20 cellular contexts compared by ENCODE assay signal in genomic region chr15:33119263-33119662, GRCh38.
"Had no signal": no experiment of that assay in that cellular context is flagged by ENCODE, and none has a peak within 500 bp of the region (broad histone marks: within the 10 kb centered on the region; RNA-seq: fewer than 3 reads in every experiment).

No MANE protein-coding gene starts in this region.

- H3K4me3 Mint-ChIP-seq: activated naive CD8-positive, alpha-beta T cell treated with anti-CD3 and anti-CD28 coated beads, Interleukin-2, amount 10 ng/mL, durations not matched to agents 7 days and 5 days; activated T-helper 1 cell treated with anti-CD3 and anti-CD28 coated beads, Interleukin-12 subunit alpha, Interleukin-12 subunit beta, Interleukin-2, Interleukin-4 antibody, amounts not matched to agents 30 ng/mL and 10 ng/mL and 1 ng/mL, durations not matched to agents 14 hours and 24 hours and 36 hours; effector memory CD8-positive, alpha-beta T cell; naive thymus-derived CD8-positive, alpha-beta T cell; T-helper 17 cell had no signal

- H3K4me1 Mint-ChIP-seq: activated naive CD8-positive, alpha-beta T cell treated with anti-CD3 and anti-CD28 coated beads, Interleukin-2, amount 10 ng/mL, durations not matched to agents 7 days and 5 days had no signal

- H3K9me3 ChIP-seq: ascending aorta, gastrocnemius medialis, heart right ventricle, transverse colon had no signal

- H3K4me1 ChIP-seq: ascending aorta, heart right ventricle, transverse colon had no signal

- FAIRE-seq: bronchial epithelial cell had no signal

- H3K36me3 ChIP-seq: ascending aorta, gastrocnemius medialis, heart right ventricle, transverse colon had no signal

- H3K27me3 ChIP-seq: ascending aorta, gastrocnemius medialis, heart right ventricle, transverse colon had no signal

- ATAC-seq: effector memory CD8-positive, alpha-beta T cell; gastrocnemius medialis; heart right ventricle; left lobe of liver; naive thymus-derived CD8-positive, alpha-beta T cell; stimulated activated naive CD8-positive, alpha-beta T cell treated with anti-CD3 and anti-CD28 coated beads, Interleukin-15, Interleukin-2, amounts not matched to agents 100 U/mL and 50 U/mL, for 24 hours; T-helper 17 cell had no signal

- DNase-seq: activated CD4-positive, alpha-beta T cell treated with anti-CD3 and anti-CD28 coated beads, Interleukin-2, amount 50 U/mL, for 1 hour; activated CD8-positive, alpha-beta memory T cell treated with anti-CD3 and anti-CD28 coated beads for 24 hours; activated naive CD8-positive, alpha-beta T cell treated with anti-CD3 and anti-CD28 coated beads, Interleukin-2, amount 10 ng/mL, durations not matched to agents 7 days and 5 days; dermis blood vessel endothelial cell; effector memory CD8-positive, alpha-beta T cell; gastrocnemius medialis; heart right ventricle; naive thymus-derived CD8-positive, alpha-beta T cell; occipital lobe; stimulated activated CD4-positive, alpha-beta T cell treated with anti-CD3 and anti-CD28 coated beads, Interleukin-4, amount 100 ng/mL, for 4 hours; stimulated activated CD8-positive, alpha-beta memory T cell treated with anti-CD3 and anti-CD28 coated beads, Interleukin-4, amount 100 ng/mL, for 48 hours; stimulated activated naive CD8-positive, alpha-beta T cell treated with anti-CD3 and anti-CD28 coated beads, Interleukin-15, Interleukin-2, amounts not matched to agents 100 U/mL and 50 U/mL, for 24 hours; T-helper 17 cell; transverse colon had no signal

- H3K27ac Mint-ChIP-seq: activated naive CD8-positive, alpha-beta T cell treated with anti-CD3 and anti-CD28 coated beads, Interleukin-2, amount 10 ng/mL, durations not matched to agents 7 days and 5 days; activated T-helper 1 cell treated with anti-CD3 and anti-CD28 coated beads, Interleukin-12 subunit alpha, Interleukin-12 subunit beta, Interleukin-2, Interleukin-4 antibody, amounts not matched to agents 30 ng/mL and 10 ng/mL and 1 ng/mL, durations not matched to agents 14 hours and 24 hours and 36 hours; effector memory CD8-positive, alpha-beta T cell; naive thymus-derived CD8-positive, alpha-beta T cell; T-helper 17 cell had no signal

- H3K4me3 ChIP-seq: ascending aorta, gastrocnemius medialis, heart right ventricle, skin epidermis, transverse colon had no signal

- H3K27me3 Mint-ChIP-seq: activated naive CD8-positive, alpha-beta T cell treated with anti-CD3 and anti-CD28 coated beads, Interleukin-2, amount 10 ng/mL, durations not matched to agents 7 days and 5 days had no signal

- H3K36me3 Mint-ChIP-seq: activated naive CD8-positive, alpha-beta T cell treated with anti-CD3 and anti-CD28 coated beads, Interleukin-2, amount 10 ng/mL, durations not matched to agents 7 days and 5 days; naive thymus-derived CD8-positive, alpha-beta T cell had no signal

- H3K9me3 Mint-ChIP-seq: activated naive CD8-positive, alpha-beta T cell treated with anti-CD3 and anti-CD28 coated beads, Interleukin-2, amount 10 ng/mL, durations not matched to agents 7 days and 5 days; activated T-helper 1 cell treated with anti-CD3 and anti-CD28 coated beads, Interleukin-12 subunit alpha, Interleukin-12 subunit beta, Interleukin-2, Interleukin-4 antibody, amounts not matched to agents 30 ng/mL and 10 ng/mL and 1 ng/mL, durations not matched to agents 14 hours and 24 hours and 36 hours; naive thymus-derived CD8-positive, alpha-beta T cell had no signal

- H3K27ac ChIP-seq: ascending aorta, epithelial cell of prostate, gastrocnemius medialis, heart right ventricle, skin epidermis, transverse colon had no signal
